ENCODE assay signal across 8 cellular contexts in the genomic region with DNA sequence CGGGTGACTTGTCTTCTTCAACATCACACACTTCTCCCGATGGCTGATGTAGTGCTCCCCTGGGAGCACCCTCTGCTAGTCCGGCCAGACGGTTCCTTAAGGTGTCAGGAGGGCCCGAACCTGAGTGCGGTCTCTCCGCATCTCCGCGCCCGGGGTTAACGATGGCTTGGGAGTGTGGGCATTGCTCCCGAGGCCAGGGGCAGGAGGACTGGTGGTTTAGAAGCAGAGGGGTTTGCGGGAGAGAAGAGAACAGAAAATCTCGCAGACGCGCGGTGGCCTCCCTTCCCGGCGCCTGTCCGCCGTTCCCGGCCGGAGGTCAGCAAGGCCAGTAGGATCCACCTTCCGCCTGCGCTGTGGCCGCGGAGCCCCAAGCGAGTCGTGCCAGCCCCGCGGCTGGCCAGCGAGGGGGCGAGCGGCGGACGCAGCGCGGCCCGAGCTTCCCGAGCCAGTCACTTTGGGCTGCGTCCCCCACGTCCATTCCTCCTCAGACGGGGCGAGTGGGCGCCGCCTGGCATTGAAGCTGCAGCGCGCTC. TPM values are rescaled to one million over a fixed set of nuclear protein-coding genes. Genes with fewer than 3 reads are reported as not detected.
DNase-seq lines count a peak whose midpoint lies in the region; ATAC-seq, FAIRE-seq and TF ChIP-seq lines count a peak whose summit lies in the region.

No MANE protein-coding gene starts in this region.

- no TSS peak for BruUV-seq in A673 (replicated peaks; lab: Mats Ljungman, UMichigan)
- no TSS peak for BruUV-seq in mammary epithelial cell (replicated peaks; lab: Mats Ljungman, UMichigan)
- no TSS peak for BruUV-seq in HepG2 (replicated peaks; lab: Mats Ljungman, UMichigan)

- WGBS in mammary epithelial cell (ENCODE audit: low coverage, missing lambda C conversion rate), result 4% methylated on average over 22 of the region's 48 CpGs
- 0% methylated on average over 1 of the region's 48 CpGs for WGBS in HepG2 (ENCODE audit: low lambda C conversion rate)

- POLR2A ChIA-PET in A673 (lab: Charles Lee; ENCODE audit: low non-redundant PET) (no interaction called here), HepG2 (lab: Yijun Ruan, JAX) (interaction anchor here (1.0 kb wide), 1 partner anchor 14 kb away, joined by 3 read pairs; no protein-coding TSS in a partner anchor)

- H3K27ac ChIP-seq in A673 (ENCODE audit: low read depth, low read length, poor library complexity, severe bottlenecking), result no peak overlapping the region
- H3K27ac ChIP-seq in mammary epithelial cell (ENCODE audit: insufficient read depth, low read depth, low read length), result no peak overlapping the region
- peak overlapping the region; percentile 53 for H3K27ac ChIP-seq in HepG2 (ENCODE audit: extremely low read length, insufficient read depth, low read length)
- peak overlapping the region; percentile 85 to 88 for H3K27ac ChIP-seq in thoracic aorta

- peak overlapping the region; percentile 78 for H3K4me2 ChIP-seq in mammary epithelial cell (ENCODE audit: insufficient read depth, low read depth, low read length)
- H3K4me2 ChIP-seq in HepG2 (ENCODE audit: low read depth, low read length), result peak overlapping the region; percentile 88

- TF ChIP-seq RAD21 in HepG2 (CRISPR knock-in tag; IDR thresholded peaks at IDR 0.05), result no peak

- H3K79me2 ChIP-seq in mammary epithelial cell (ENCODE audit: insufficient read depth, low read length), result no peaks in the 10 kb centered on the region
- no peaks in the 10 kb centered on the region for H3K79me2 ChIP-seq in HepG2 (ENCODE audit: insufficient read depth, low read length)

- H3K4me1 ChIP-seq in A673 (ENCODE audit: insufficient read depth, low read length, poor library complexity, severe bottlenecking) (peaks cover 3% of the 10 kb centered on the region), mammary epithelial cell (ENCODE audit: insufficient read depth, low read length) (peaks cover 13% of the 10 kb centered on the region), HepG2 (ENCODE audit: insufficient read depth, low read length) (peaks cover 44% of the 10 kb centered on the region), thoracic aorta (ENCODE audit: control insufficient read depth in 1 of 2, low read depth in 2 of 2) (peaks cover 5 to 28% of the 10 kb centered on the region in 2 donors)

- no peak for TF ChIP-seq POLR2A in HepG2 (IDR thresholded peaks at IDR 0.05; ENCODE audit: insufficient read depth in 1 of 2, low read depth in 2 of 2, low read length in 2 of 2)

- intact Hi-C loops in A673 (cut with micrococcal nuclease; ENCODE audit: unreplicated experiment) (no loop called here), mammary epithelial cell (cut with micrococcal nuclease) (no loop called here), HepG2 (cut with micrococcal nuclease; ENCODE audit: unreplicated experiment) (no loop called here)

- peak overlapping the region; percentile 52 for H3K4me3 ChIP-seq in A673 (ENCODE audit: low read depth, low read length, poor library complexity, severe bottlenecking)
- H3K4me3 ChIP-seq in mammary epithelial cell (replicated peaks in 1 of 3; ENCODE audit: insufficient read depth in 1 of 3, low read depth in 2 of 3, low read length in 3 of 3), result peak overlapping the region in 2 of 3 experiments; percentile 13 to 16
- peak overlapping the region; percentile 53 to 79 (median 58) for H3K4me3 ChIP-seq in HepG2 (replicated peaks in 1 of 3; ENCODE audit: insufficient read depth in 1 of 3, low read depth in 2 of 3, low read length in 3 of 3)
- H3K4me3 ChIP-seq in thoracic aorta, result peak overlapping the region; percentile 80

- peak overlapping the region; percentile 72 for H2AFZ ChIP-seq in mammary epithelial cell (ENCODE audit: low read depth, low read length)
- no peak overlapping the region for H2AFZ ChIP-seq in HepG2 (ENCODE audit: low read length)

- in situ Hi-C loops in mammary epithelial cell (cut with MboI; ENCODE audit: low sequenced_read_pairs in 2 of 2) (no loop called here), HepG2 (cut with HindIII; ENCODE audit: extremely low pct_ligation_motif_present, low pct_unique_long_range_greater_than_20kb) (no loop called here)

- TF ChIP-seq CTCF in A673 (conservative IDR thresholded peaks at IDR 0.05; ENCODE audit: low read depth, low read length) (no peak), mammary epithelial cell (conservative IDR thresholded peaks at IDR 0.05 in 1 of 2, IDR thresholded peaks at IDR 0.05 in 1 of 2; ENCODE audit: extremely low read depth in 1 of 2, insufficient read depth in 1 of 2, low read depth in 1 of 2, low read length in 2 of 2) (no peak), HepG2 (CRISPR knock-in tag; IDR thresholded peaks at IDR 0.05) (no peak), thoracic aorta (IDR thresholded peaks at IDR 0.05) (no peak)

- no peak for DNase-seq in A673 (ENCODE audit: low spot score)
- no peak for DNase-seq in mammary epithelial cell
- no peak for DNase-seq in HepG2 (ENCODE audit: low spot score)
- DNase-seq in thoracic aorta (ENCODE audit: low spot score), result no peak
- no peak for DNase-seq in dermis blood vessel endothelial cell
- no peak for DNase-seq in HUDEP-2 (lab: John Stamatoyannopoulos, UW; ENCODE audit: unreplicated experiment in 76 of 76)
- no peak for DNase-seq in NCI-H2029 (lab: John Stamatoyannopoulos, UW)

- H3K36me3 ChIP-seq in A673 (ENCODE audit: insufficient read depth, low read length, poor library complexity, severe bottlenecking) (no peaks in the 10 kb centered on the region), mammary epithelial cell (ENCODE audit: insufficient read depth, low read length) (no peaks in the 10 kb centered on the region), HepG2 (replicated peaks in 1 of 2; ENCODE audit: control insufficient read depth in 1 of 2, insufficient read depth in 2 of 2, low read length in 2 of 2) (no peaks in the 10 kb centered on the region), thoracic aorta (no peaks in the 10 kb centered on the region)

- H3K9me3 ChIP-seq in A673 (ENCODE audit: low read depth, low read length, poor library complexity, severe bottlenecking) (no peaks in the 10 kb centered on the region), mammary epithelial cell (replicated peaks; ENCODE audit: insufficient read depth, low read length) (no peaks in the 10 kb centered on the region), HepG2 (ENCODE audit: low read length) (no peaks in the 10 kb centered on the region), thoracic aorta (no peaks in the 10 kb centered on the region)

- dilution Hi-C loops in mammary epithelial cell (cut with HindIII; ENCODE audit: low sequenced_read_pairs), result no loop called here

- TF ChIP-seq EP300 in HepG2 (IDR thresholded peaks at IDR 0.05; ENCODE audit: low read depth in 2 of 2, low read length in 2 of 2) (no peak), HepG2 (CRISPR knock-in tag; IDR thresholded peaks at IDR 0.05; ENCODE audit: borderline replicate concordance) (no peak)

- H4K20me1 ChIP-seq in mammary epithelial cell (ENCODE audit: insufficient read depth, low read length) (no peaks in the 10 kb centered on the region), HepG2 (ENCODE audit: insufficient read depth, low read length) (no peaks in the 10 kb centered on the region)

- H3K27me3 ChIP-seq in A673 (replicated peaks; ENCODE audit: insufficient read depth, low read depth, low read length, poor library complexity) (peaks cover 67% of the 10 kb centered on the region), mammary epithelial cell (ENCODE audit: insufficient read depth, low read length) (peaks cover 31% of the 10 kb centered on the region), HepG2 (ENCODE audit: control insufficient read depth in 1 of 2, insufficient read depth in 2 of 2, low read length in 2 of 2) (peaks cover 10 to 40% of the 10 kb centered on the region in 2 experiments), thoracic aorta (replicated peaks; ENCODE audit: insufficient read depth) (no peaks in the 10 kb centered on the region)

- CTCF ChIA-PET in A673 (lab: Charles Lee) (interaction anchor here (0.7 kb wide), 1 partner anchor 32 kb away, joined by 5 read pairs; no protein-coding TSS in a partner anchor), mammary epithelial cell (lab: Charles Lee; ENCODE audit: low non-redundant PET) (no interaction called here), HepG2 (lab: Yijun Ruan, JAX; ENCODE audit: low intra/inter-chr PET ratio, low total read pairs) (no interaction called here)

- FAIRE-seq in HepG2 (lab: Jason Lieb, UNC), result no peak

- no peak overlapping the region for H3K9ac ChIP-seq in mammary epithelial cell (ENCODE audit: insufficient read depth, low read length)
- H3K9ac ChIP-seq in HepG2 (ENCODE audit: insufficient read depth, low read depth, low read length), result peak overlapping the region; percentile 69; the same call in 1 of the 2 replicates

- ATAC-seq in HG02885 (IDR thresholded peaks at IDR 0.05; ENCODE audit: poor library complexity, unreplicated experiment) (peak; percentile 13), HepG2 (peak; percentile 76), thoracic aorta (ENCODE audit: insufficient number of reproducible peaks, low FRiP score, low read depth) (no peak)

RNA-seq across cellular contexts. Expression of a gene that starts 0.7 kb away (rescaled TPM):
- total RNA-seq in A673 (2021) (1.5 and 3.2 TPM in 2 replicates), mammary epithelial cell (1 to 10 TPM in 1 of 2 donors, not detected in 1; 1.8 TPM), HepG2 (2016; rRNA removed; fragmentation: Illumina TruSeq; extraction: Trizol) (4.4 and 5.3 TPM in 2 replicates), thoracic aorta (100 to 1,000 TPM in 1 of 2 donors, 10 to 100 TPM in 1; 70.7 to 132 TPM), dermis blood vessel endothelial cell (1.2 and 3.3 TPM in 2 replicates)
- polyA plus RNA-seq in mammary epithelial cell (not detected), HepG2 (2011; rRNA removed) (3.2 and 5.2 TPM in 2 replicates)
- polyA minus RNA-seq in mammary epithelial cell, result not detected
- 1.1 and 1.3 TPM in 2 replicates for total RNA-seq in HepG2 (2016; cell fraction: cytosol; rRNA removed; fragmentation: Illumina TruSeq; extraction: Trizol; ENCODE audit: low read depth)
- total RNA-seq in HepG2 (2016; cell fraction: insoluble cytoplasmic fraction; rRNA removed; fragmentation: Illumina TruSeq; extraction: Trizol), result 4.2 and 5.4 TPM in 2 replicates
- 1.9 and 2.0 TPM in 2 replicates for total RNA-seq in HepG2 (2016; cell fraction: membrane; rRNA removed; fragmentation: Illumina TruSeq; extraction: Trizol)
- 1.9 and 2.3 TPM in 2 replicates for total RNA-seq in HepG2 (2016; cell fraction: nucleus; rRNA removed; fragmentation: Illumina TruSeq; extraction: Trizol)
- 3.4 and 3.6 TPM in 2 replicates for polyA plus RNA-seq in HepG2 (2011; cell fraction: cytosol; rRNA removed)
- 6.3 and 8.9 TPM in 2 replicates for polyA plus RNA-seq in HepG2 (2011; cell fraction: nucleus; rRNA removed)
- 3.0 and 4.8 TPM in 2 replicates for polyA plus RNA-seq in HepG2 (2012)
- polyA plus RNA-seq in HepG2 (2016; cell fraction: cytosol; fragmentation: Illumina TruSeq; extraction: Trizol; ENCODE audit: low read depth), result 0.44 and 0.78 TPM in 2 replicates
- polyA plus RNA-seq in HepG2 (2016; cell fraction: insoluble cytoplasmic fraction; fragmentation: Illumina TruSeq; extraction: Trizol; ENCODE audit: low read depth), result 4.7 and 5.5 TPM in 2 replicates
- polyA plus RNA-seq in HepG2 (2016; cell fraction: membrane; fragmentation: Illumina TruSeq; extraction: Trizol; ENCODE audit: low read depth), result 1.2 and 1.8 TPM in 2 replicates
- 2.7 and 4.5 TPM in 2 replicates for polyA plus RNA-seq in HepG2 (2016; cell fraction: nucleus; fragmentation: Illumina TruSeq; extraction: Trizol; ENCODE audit: insufficient read depth, low read depth)
- 10.1 TPM in 1 of 2 replicates, not detected in the other for polyA minus RNA-seq in HepG2 (2011; rRNA and poly(A)+ RNA removed; ENCODE audit: low replicate concordance)
- 3.1 and 6.1 TPM in 2 replicates for polyA minus RNA-seq in HepG2 (2011; cell fraction: cytosol; rRNA and poly(A)+ RNA removed)
- 5.4 and 9.6 TPM in 2 replicates for polyA minus RNA-seq in HepG2 (2011; cell fraction: nucleus; rRNA and poly(A)+ RNA removed)

RNA-seq across cellular contexts. Expression of a gene that starts 25.6 kb away (rescaled TPM):
- total RNA-seq in A673 (2021) (55.8 and 59.6 TPM in 2 replicates), mammary epithelial cell (10 to 100 TPM; 33.4 to 48.5 TPM), HepG2 (2016; rRNA removed; fragmentation: Illumina TruSeq; extraction: Trizol) (45.1 and 46.4 TPM in 2 replicates), thoracic aorta (10 to 100 TPM; 32.6 to 89.8 TPM), dermis blood vessel endothelial cell (49.9 and 55.3 TPM in 2 replicates)
- polyA plus RNA-seq in mammary epithelial cell (32.3 TPM), HepG2 (2011; rRNA removed) (46.5 and 58.1 TPM in 2 replicates)
- 24.7 TPM for polyA minus RNA-seq in mammary epithelial cell
- total RNA-seq in HepG2 (2016; cell fraction: cytosol; rRNA removed; fragmentation: Illumina TruSeq; extraction: Trizol; ENCODE audit: low read depth), result 9.0 and 9.2 TPM in 2 replicates
- total RNA-seq in HepG2 (2016; cell fraction: insoluble cytoplasmic fraction; rRNA removed; fragmentation: Illumina TruSeq; extraction: Trizol), result 45.8 and 56.5 TPM in 2 replicates
- total RNA-seq in HepG2 (2016; cell fraction: membrane; rRNA removed; fragmentation: Illumina TruSeq; extraction: Trizol), result 19.9 and 23.9 TPM in 2 replicates
- 50.0 and 53.8 TPM in 2 replicates for total RNA-seq in HepG2 (2016; cell fraction: nucleus; rRNA removed; fragmentation: Illumina TruSeq; extraction: Trizol)
- polyA plus RNA-seq in HepG2 (2011; cell fraction: cytosol; rRNA removed), result 17.7 and 25.4 TPM in 2 replicates
- polyA plus RNA-seq in HepG2 (2011; cell fraction: nucleus; rRNA removed), result 29.3 and 43.5 TPM in 2 replicates
- polyA plus RNA-seq in HepG2 (2012), result 45.7 and 46.0 TPM in 2 replicates
- 10.3 and 10.8 TPM in 2 replicates for polyA plus RNA-seq in HepG2 (2016; cell fraction: cytosol; fragmentation: Illumina TruSeq; extraction: Trizol; ENCODE audit: low read depth)
- 51.5 and 54.3 TPM in 2 replicates for polyA plus RNA-seq in HepG2 (2016; cell fraction: insoluble cytoplasmic fraction; fragmentation: Illumina TruSeq; extraction: Trizol; ENCODE audit: low read depth)
- polyA plus RNA-seq in HepG2 (2016; cell fraction: membrane; fragmentation: Illumina TruSeq; extraction: Trizol; ENCODE audit: low read depth), result 17.9 and 19.4 TPM in 2 replicates
- 50.9 and 51.2 TPM in 2 replicates for polyA plus RNA-seq in HepG2 (2016; cell fraction: nucleus; fragmentation: Illumina TruSeq; extraction: Trizol; ENCODE audit: insufficient read depth, low read depth)
- polyA minus RNA-seq in HepG2 (2011; rRNA and poly(A)+ RNA removed; ENCODE audit: low replicate concordance), result 17.9 and 33.0 TPM in 2 replicates
- 17.3 and 18.1 TPM in 2 replicates for polyA minus RNA-seq in HepG2 (2011; cell fraction: cytosol; rRNA and poly(A)+ RNA removed)
- 153 and 155 TPM in 2 replicates for polyA minus RNA-seq in HepG2 (2011; cell fraction: nucleus; rRNA and poly(A)+ RNA removed)

RNA-seq across cellular contexts. Expression of a gene that starts 26.0 kb away (rescaled TPM):
- total RNA-seq in A673 (2021) (66.9 and 71.8 TPM in 2 replicates), mammary epithelial cell (100 to 1,000 TPM; 117 to 125 TPM), HepG2 (2016; rRNA removed; fragmentation: Illumina TruSeq; extraction: Trizol) (85.9 and 88.8 TPM in 2 replicates), thoracic aorta (10 to 100 TPM; 54.7 to 83.7 TPM), dermis blood vessel endothelial cell (63.6 and 78.6 TPM in 2 replicates)
- polyA plus RNA-seq in mammary epithelial cell (55.3 TPM), HepG2 (2011; rRNA removed) (28.5 and 50.5 TPM in 2 replicates)
- 19.2 TPM for polyA minus RNA-seq in mammary epithelial cell
- 243 and 253 TPM in 2 replicates for total RNA-seq in HepG2 (2016; cell fraction: cytosol; rRNA removed; fragmentation: Illumina TruSeq; extraction: Trizol; ENCODE audit: low read depth)
- total RNA-seq in HepG2 (2016; cell fraction: insoluble cytoplasmic fraction; rRNA removed; fragmentation: Illumina TruSeq; extraction: Trizol), result 77.4 and 86.8 TPM in 2 replicates
- total RNA-seq in HepG2 (2016; cell fraction: membrane; rRNA removed; fragmentation: Illumina TruSeq; extraction: Trizol), result 236 and 253 TPM in 2 replicates
- 40.7 and 54.3 TPM in 2 replicates for total RNA-seq in HepG2 (2016; cell fraction: nucleus; rRNA removed; fragmentation: Illumina TruSeq; extraction: Trizol)
- 18.5 and 27.6 TPM in 2 replicates for polyA plus RNA-seq in HepG2 (2011; cell fraction: cytosol; rRNA removed)
- polyA plus RNA-seq in HepG2 (2011; cell fraction: nucleus; rRNA removed), result 5.6 and 9.3 TPM in 2 replicates
- 78.2 and 104 TPM in 2 replicates for polyA plus RNA-seq in HepG2 (2012)
- 547 and 588 TPM in 2 replicates for polyA plus RNA-seq in HepG2 (2016; cell fraction: cytosol; fragmentation: Illumina TruSeq; extraction: Trizol; ENCODE audit: low read depth)
- 158 and 163 TPM in 2 replicates for polyA plus RNA-seq in HepG2 (2016; cell fraction: insoluble cytoplasmic fraction; fragmentation: Illumina TruSeq; extraction: Trizol; ENCODE audit: low read depth)
- 408 and 423 TPM in 2 replicates for polyA plus RNA-seq in HepG2 (2016; cell fraction: membrane; fragmentation: Illumina TruSeq; extraction: Trizol; ENCODE audit: low read depth)
- polyA plus RNA-seq in HepG2 (2016; cell fraction: nucleus; fragmentation: Illumina TruSeq; extraction: Trizol; ENCODE audit: insufficient read depth, low read depth), result 74.1 and 89.2 TPM in 2 replicates
- polyA minus RNA-seq in HepG2 (2011; rRNA and poly(A)+ RNA removed; ENCODE audit: low replicate concordance), result 2.1 and 7.3 TPM in 2 replicates
- polyA minus RNA-seq in HepG2 (2011; cell fraction: cytosol; rRNA and poly(A)+ RNA removed), result 22.5 and 27.5 TPM in 2 replicates
- polyA minus RNA-seq in HepG2 (2011; cell fraction: nucleus; rRNA and poly(A)+ RNA removed), result 39.5 and 46.4 TPM in 2 replicates

Comparison
In these comparisons a context has a peak if more than half of its experiments do, and no peak if none do; other contexts are left out.
1. H3K27ac ChIP-seq: peak in HepG2 (single experiment) and thoracic aorta (2 of 2); none in A673 (single experiment) and mammary epithelial cell (single experiment).
2. H3K4me3 ChIP-seq: peak in every context shown above with its lines; median percentile 80 in thoracic aorta; 58 in HepG2; 52 in A673; 14 in mammary epithelial cell.
3. RNA of a gene that starts 0.7 kb away (total RNA-seq): 70.7 to 132 TPM in thoracic aorta; 1.1 to 5.4 TPM in HepG2, 1.8 TPM in mammary epithelial cell, 1.5 to 3.2 TPM in A673 and 1.2 to 3.3 TPM in dermis blood vessel endothelial cell; every median in the first group is over 10 times any median in the second.